ENCODE assay signal across 8 cellular contexts in the genomic region with DNA sequence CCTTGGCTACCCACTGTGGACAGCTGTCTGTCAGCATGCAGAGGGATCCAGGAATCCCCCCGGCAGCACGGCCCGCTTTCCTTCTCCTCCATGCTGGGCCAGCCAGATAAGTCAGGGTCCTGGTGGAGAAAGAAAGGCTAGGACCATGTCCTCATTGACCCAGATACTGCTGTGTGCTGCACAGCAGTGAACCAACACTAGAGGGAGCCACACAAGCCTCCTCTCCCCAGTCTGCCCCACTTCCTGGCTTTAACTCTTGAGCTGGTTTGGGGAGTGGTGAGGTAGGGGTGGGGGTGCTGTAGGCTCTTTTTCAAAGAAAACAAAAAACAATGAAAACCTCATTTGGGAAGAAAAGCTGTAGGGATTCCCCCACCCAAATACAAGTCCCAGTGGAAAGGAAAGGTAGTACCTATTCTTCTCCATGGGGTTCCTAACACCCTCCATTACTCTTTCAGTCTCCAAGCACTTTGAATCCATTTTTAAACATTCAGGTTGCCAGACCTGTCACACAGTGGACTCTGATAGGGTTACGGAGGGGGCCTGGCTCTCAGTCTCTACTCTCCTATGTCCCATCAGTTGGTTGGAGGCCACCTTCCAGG.
DNase-seq lines count a peak whose midpoint lies in the region; ATAC-seq, FAIRE-seq and TF ChIP-seq lines count a peak whose summit lies in the region.

No MANE protein-coding gene starts in this region.

- H3K4me2 ChIP-seq in Loucy (ENCODE audit: low read depth, low read length, poor library complexity, severe bottlenecking) (no peak overlapping the region), keratinocyte (ENCODE audit: control insufficient read depth, extremely low read depth, insufficient read depth, low read depth, low read length) (no peak overlapping the region)

- peak; percentile 98 for TF ChIP-seq CTCF in Loucy (conservative IDR thresholded peaks at IDR 0.05; ENCODE audit: low read length)
- TF ChIP-seq CTCF in adrenal gland (IDR thresholded peaks at IDR 0.05), result peak; percentile 43 to 61 (median 52)
- peak; percentile 86 to 89 (median 88) for TF ChIP-seq CTCF in keratinocyte (optimal IDR thresholded peaks at IDR 0.05 in 1 of 3, IDR thresholded peaks at IDR 0.05 in 1 of 3, conservative IDR thresholded peaks at IDR 0.05 in 1 of 3; ENCODE audit: extremely low read depth in 1 of 3, insufficient read depth in 2 of 3, low read length in 3 of 3)
- TF ChIP-seq CTCF in upper lobe of left lung (IDR thresholded peaks at IDR 0.05), result peak; percentile 42 to 61 (median 56)

- H3K4me1 ChIP-seq in Loucy (ENCODE audit: insufficient read depth, low read length, poor library complexity, severe bottlenecking) (no peaks in the 10 kb centered on the region), adrenal gland (replicated peaks in 1 of 2) (no peaks in the 10 kb centered on the region), keratinocyte (ENCODE audit: control insufficient read depth, extremely low read depth, insufficient read depth, low read length) (peaks cover under 1% of the 10 kb centered on the region), upper lobe of left lung (no peaks in the 10 kb centered on the region)

- no peak overlapping the region for H3K9ac ChIP-seq in Loucy (ENCODE audit: low read depth, low read length, poor library complexity, severe bottlenecking)
- H3K9ac ChIP-seq in keratinocyte (ENCODE audit: control insufficient read depth, extremely low read depth, insufficient read depth, low read length), result no peak overlapping the region

- peak overlapping the region; percentile 61 for H2AFZ ChIP-seq in Loucy (ENCODE audit: low read length)
- no peak overlapping the region for H2AFZ ChIP-seq in keratinocyte (ENCODE audit: control insufficient read depth, low read length)

- TF ChIP-seq POLR2A in adrenal gland (IDR thresholded peaks at IDR 0.05) (no peak), upper lobe of left lung (IDR thresholded peaks at IDR 0.05) (no peak)

- H3K36me3 ChIP-seq in Loucy (ENCODE audit: insufficient read depth, low read length) (no peaks in the 10 kb centered on the region), adrenal gland (replicated peaks in 1 of 2) (peaks cover 0 to 43% of the 10 kb centered on the region in 2 donors), keratinocyte (ENCODE audit: control insufficient read depth in 2 of 2, extremely low read depth in 1 of 2, insufficient read depth in 2 of 2, low read length in 2 of 2) (peaks cover 29 to 36% of the 10 kb centered on the region in 2 experiments), upper lobe of left lung (peaks cover 0 to 39% (median 17%) of the 10 kb centered on the region in 4 donors)

- no peaks in the 10 kb centered on the region for H3F3A ChIP-seq in Loucy (ENCODE audit: low read depth)

- ATAC-seq in upper lobe of left lung (ENCODE audit: low FRiP score in 2 of 2), result peak; percentile 31 to 68
- ATAC-seq in HG02623 (IDR thresholded peaks at IDR 0.05; ENCODE audit: unreplicated experiment), result no peak

- DNase-seq in stimulated activated CD4-positive, alpha-beta T cell treated with anti-CD3 and anti-CD28 coated beads, Interleukin-1b, Interleukin-23, amount 100 ng/mL, for 48 hours, result peak; percentile 31
- no peak for DNase-seq in stimulated activated CD4-positive, alpha-beta T cell treated with anti-CD3 and anti-CD28 coated beads, Interleukin-12 subunit alpha, Interleukin-12 subunit beta, amount 100 ng/mL, for 4 hours
- DNase-seq in adrenal gland (peak in 4 of 7 donors; percentile 18 to 46 (median 36)), keratinocyte (ENCODE audit: low read depth, low spot score) (no peak), upper lobe of left lung (no peak), GDM1 (lab: John Stamatoyannopoulos, UW) (no peak)

- H3K79me2 ChIP-seq in Loucy (ENCODE audit: insufficient read depth, low read length) (no peaks in the 10 kb centered on the region), keratinocyte (ENCODE audit: control insufficient read depth, insufficient read depth, low read length) (no peaks in the 10 kb centered on the region)

- no peaks in the 10 kb centered on the region for H3K9me3 ChIP-seq in Loucy (ENCODE audit: insufficient read depth, low read depth, low read length)
- H3K9me3 ChIP-seq in adrenal gland (replicated peaks in 1 of 3), result no peaks in the 10 kb centered on the region
- no peaks in the 10 kb centered on the region for H3K9me3 ChIP-seq in keratinocyte (ENCODE audit: control insufficient read depth, low read depth, low read length)
- H3K9me3 ChIP-seq in upper lobe of left lung, result no peaks in the 10 kb centered on the region

- TF ChIP-seq EP300 in upper lobe of left lung (IDR thresholded peaks at IDR 0.05), result no peak

- no peaks in the 10 kb centered on the region for H3K9me1 ChIP-seq in keratinocyte (ENCODE audit: control insufficient read depth, extremely low read depth, insufficient read depth, low read length)

- H3K27ac ChIP-seq in adrenal gland, result no peak overlapping the region
- no peak overlapping the region for H3K27ac ChIP-seq in keratinocyte (ENCODE audit: control insufficient read depth, insufficient read depth, low read length)
- H3K27ac ChIP-seq in upper lobe of left lung, result no peak overlapping the region

- H3K4me3 ChIP-seq in Loucy (ENCODE audit: low read length, poor library complexity, severe bottlenecking), result no peak overlapping the region
- no peak overlapping the region for H3K4me3 ChIP-seq in adrenal gland
- H3K4me3 ChIP-seq in keratinocyte (ENCODE audit: control insufficient read depth in 2 of 3, extremely low read depth in 1 of 3, insufficient read depth in 2 of 3, low read depth in 1 of 3, low read length in 3 of 3), result no peak overlapping the region
- no peak overlapping the region for H3K4me3 ChIP-seq in upper lobe of left lung

- H4K20me1 ChIP-seq in Loucy (ENCODE audit: insufficient read depth, low read length, poor library complexity, severe bottlenecking) (no peaks in the 10 kb centered on the region), keratinocyte (ENCODE audit: control insufficient read depth, extremely low read depth, insufficient read depth, low read length) (no peaks in the 10 kb centered on the region)

- no peaks in the 10 kb centered on the region for H3K9me2 ChIP-seq in Loucy (replicated peaks; ENCODE audit: low read depth, low read length)

- WGBS in adrenal gland, 4 donors, result 88 to 97% (median 93%) methylated on average over 4 of the region's 4 CpGs
- WGBS in upper lobe of left lung, 2 donors, result 91 to 96% methylated on average over 4 of the region's 4 CpGs

- intact Hi-C loops in adrenal gland (cut with DNase I), result loop anchor here in 1 of 2 donors (10.0 kb wide), 1 partner anchor 131 kb away; no protein-coding TSS in a partner anchor

- H3K27me3 ChIP-seq in Loucy (ENCODE audit: insufficient read depth, low read length, poor library complexity, severe bottlenecking) (no peaks in the 10 kb centered on the region), adrenal gland (no peaks in the 10 kb centered on the region), keratinocyte (ENCODE audit: control insufficient read depth, extremely low read depth, insufficient read depth, low read length) (no peaks in the 10 kb centered on the region), upper lobe of left lung (no peaks in the 10 kb centered on the region)

- FAIRE-seq in keratinocyte (lab: Jason Lieb, UNC), result peak; percentile 26

- dilution Hi-C loops in keratinocyte (cut with MboI; ENCODE audit: extremely low pct_ligation_motif_present, low sequenced_read_pairs), result no loop called here

Comparison
In these comparisons a context has a peak if more than half of its experiments do, and no peak if none do; other contexts are left out.
1. DNase-seq: peak in stimulated activated CD4-positive, alpha-beta T cell treated with anti-CD3 and anti-CD28 coated beads, Interleukin-1b, Interleukin-23, amount 100 ng/mL, for 48 hours (single experiment) and adrenal gland (4 of 7); none in stimulated activated CD4-positive, alpha-beta T cell treated with anti-CD3 and anti-CD28 coated beads, Interleukin-12 subunit alpha, Interleukin-12 subunit beta, amount 100 ng/mL, for 4 hours (single experiment), keratinocyte (single experiment), upper lobe of left lung (0 of 2) and GDM1 (single experiment).
2. Peak in every context shown above with its lines, with median percentiles within 50 percentile points of each other: CTCF ChIP-seq.